ENCODE assay signal across 28 cellular contexts in the genomic region with DNA sequence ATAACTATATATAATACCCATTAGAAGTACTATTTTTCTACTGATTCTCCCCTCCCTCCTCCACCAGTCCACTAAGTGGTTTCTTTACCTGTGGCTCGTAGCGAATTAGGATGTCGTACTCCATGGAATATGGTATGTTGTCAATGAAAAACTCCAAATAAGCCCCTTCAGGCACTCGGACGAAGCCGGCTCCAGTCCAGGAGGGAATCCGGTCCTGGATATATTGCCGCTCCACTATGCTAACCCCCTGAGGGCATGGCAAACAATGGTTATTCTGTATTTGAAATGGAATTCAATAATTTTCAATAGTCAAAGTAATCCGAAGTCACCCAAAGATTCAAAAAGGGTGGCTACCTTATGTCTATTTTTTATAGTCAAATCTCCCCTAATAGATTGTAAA. TPM values are rescaled to one million over a fixed set of nuclear protein-coding genes. Genes with fewer than 3 reads are reported as not detected.
"Had no signal": no experiment of that assay in that cellular context is flagged by ENCODE, and none has a peak within 500 bp of the region (broad histone marks: within the 10 kb centered on the region; RNA-seq: fewer than 3 reads in every experiment).

No MANE protein-coding gene starts in this region.

- H3K4me2 ChIP-seq: neural progenitor cell, smooth muscle cell had no signal

- H3K27me3 ChIP-seq: neural progenitor cell, ovary, spleen, suprapubic skin, testis, tibial artery, transverse colon, upper lobe of right lung, uterus had no signal

- H3K36me3 ChIP-seq: ovary, uterus had no signal

- H3K9ac ChIP-seq: neural progenitor cell, parathyroid adenoma had no signal

- H3K4me1 ChIP-seq: psoas muscle had no signal

- H2AFZ ChIP-seq: neural progenitor cell, parathyroid adenoma had no signal

- DNase-seq: natural killer cell; occipital lobe; ovary; posterior cingulate gyrus; psoas muscle; right cardiac atrium; spleen; stimulated activated CD4-positive, alpha-beta T cell treated with anti-CD3 and anti-CD28 coated beads, Interleukin-12 subunit alpha, Interleukin-12 subunit beta, amount 100 ng/mL, for 4 hours; stimulated activated CD4-positive, alpha-beta T cell treated with anti-CD3 and anti-CD28 coated beads, Interleukin-1b, Interleukin-23, amount 100 ng/mL, for 48 hours; stimulated activated CD4-positive, alpha-beta T cell treated with anti-CD3 and anti-CD28 coated beads, Interleukin-4, amount 100 ng/mL, for 1 hour; stimulated activated CD4-positive, alpha-beta T cell treated with anti-CD3 and anti-CD28 coated beads, Interleukin-4, amount 100 ng/mL, for 4 hours; stimulated activated CD8-positive, alpha-beta memory T cell treated with anti-CD3 and anti-CD28 coated beads, Interleukin-4, amount 100 ng/mL, for 48 hours; stimulated activated naive CD4-positive, alpha-beta T cell; stimulated activated naive CD8-positive, alpha-beta T cell treated with anti-CD3 and anti-CD28 coated beads, Interleukin-15, amount 100 ng/mL, for 72 hours; stimulated activated naive CD8-positive, alpha-beta T cell treated with anti-CD3 and anti-CD28 coated beads, Interleukin-15, Interleukin-2, amounts not matched to agents 100 U/mL and 50 U/mL, for 24 hours; substantia nigra; testis; tibial artery; transverse colon; upper lobe of right lung; uterus had no signal

- H3K79me2 ChIP-seq: parathyroid adenoma had no signal

- H3K4me3 ChIP-seq: neural progenitor cell, ovary, psoas muscle, skin epidermis, smooth muscle cell, spleen, suprapubic skin, testis, tibial artery, transverse colon, upper lobe of right lung, uterus had no signal

- ATAC-seq: natural killer cell; psoas muscle; right cardiac atrium; sciatic nerve; stimulated activated memory B cell treated with anti-CD40 and anti-IgM and Interleukin-4, amounts not matched to agents 10 μg/mL and 1 μg/mL and 100 μg/mL, for 72 hours; stimulated activated naive CD8-positive, alpha-beta T cell treated with anti-CD3 and anti-CD28 coated beads, Interleukin-15, amount 100 ng/mL, for 72 hours; stimulated activated naive CD8-positive, alpha-beta T cell treated with anti-CD3 and anti-CD28 coated beads, Interleukin-15, Interleukin-2, amounts not matched to agents 100 U/mL and 50 U/mL, for 24 hours; upper lobe of right lung had no signal

- H3K9me3 ChIP-seq: ovary, psoas muscle, spleen, suprapubic skin, testis, tibial artery, transverse colon, upper lobe of right lung, uterus had no signal

- H3K27ac ChIP-seq: neural progenitor cell, ovary, parathyroid adenoma, psoas muscle, skin epidermis, suprapubic skin, testis, tibial artery, upper lobe of right lung had no signal

RNA-seq across cellular contexts. Expression of a gene that starts 40.1 kb away (rescaled TPM):
- total RNA-seq: natural killer cell had no signal
